ENCODE assay signal across 33 cellular contexts in genomic region chr5:118146824-118147223, GRCh38.
"Had no signal": no experiment of that assay in that cellular context is flagged by ENCODE, and none has a peak within 500 bp of the region (broad histone marks: within the 10 kb centered on the region; RNA-seq: fewer than 3 reads in every experiment).

No MANE protein-coding gene starts in this region.

- H3K27ac Mint-ChIP-seq: activated CD4-positive, alpha-beta memory T cell treated with anti-CD3 and anti-CD28 coated beads for 36 hours; activated CD4-positive, alpha-beta T cell treated with anti-CD3 and anti-CD28 coated beads for 36 hours; activated CD4-positive, alpha-beta T cell treated with anti-CD3 and anti-CD28 coated beads, Interleukin-2, amount 10 ng/mL, durations not matched to agents 7 days and 5 days; activated naive CD4-positive, alpha-beta T cell treated with anti-CD3 and anti-CD28 coated beads for 36 hours; activated naive CD8-positive, alpha-beta T cell; activated naive CD8-positive, alpha-beta T cell treated with anti-CD3 and anti-CD28 coated beads, Interleukin-2, amount 50 U/mL, for 24 hours; activated T-helper 1 cell treated with anti-CD3 and anti-CD28 coated beads, Interleukin-12 subunit alpha, Interleukin-12 subunit beta, Interleukin-2, Interleukin-4 antibody, amounts not matched to agents 30 ng/mL and 10 ng/mL and 1 ng/mL, durations not matched to agents 14 hours and 24 hours and 36 hours; T-helper 1 cell treated with Interleukin-12 subunit alpha and Interleukin-12 subunit beta and Interleukin-4 antibody, amounts not matched to agents 30 μg/mL and 1 μg/mL, for 36 hours; T-helper 2 cell treated with Interferon-gamma antibody and Interleukin-4, amounts not matched to agents 5 μg/mL and 100 μg/mL, for 36 hours; WTC11 had no signal

- DNase-seq: activated CD4-positive, alpha-beta memory T cell treated with anti-CD3 and anti-CD28 coated beads for 36 hours; activated CD4-positive, alpha-beta T cell treated with anti-CD3 and anti-CD28 coated beads for 36 hours; activated CD4-positive, alpha-beta T cell treated with anti-CD3 and anti-CD28 coated beads, Interleukin-2, amount 10 ng/mL, durations not matched to agents 7 days and 5 days; activated CD8-positive, alpha-beta memory T cell treated with anti-CD3 and anti-CD28 coated beads, Interleukin-2, amount 50 U/mL, for 4 hours; activated gamma-delta T cell treated with Interleukin-2 at 50 U/mL for 16 hours; activated naive CD4-positive, alpha-beta T cell treated with anti-CD3 and anti-CD28 coated beads for 36 hours; activated naive CD8-positive, alpha-beta T cell treated with anti-CD3 and anti-CD28 coated beads, Interleukin-2, amount 50 U/mL, for 24 hours; activated T-cell treated with anti-CD3 and anti-CD28 coated beads for 4 hours; activated T-cell treated with anti-CD3 and anti-CD28 coated beads, Interleukin-2, amount 50 U/mL, for 4 hours; amniotic stem cell; aorta; colonic mucosa; NCI-H1092; NCI-H1436 treated with DMSO at 0.1 percent for 48 hours; NCI-H1694 treated with DMSO at 0.1 percent for 48 hours; NCI-H2029; NCI-H2171; NCI-H510A; NCI-H526; NCI-H748 treated with DMSO at 0.1 percent for 48 hours; SHP77; SJCRH30 had no signal

- H3K4me1 ChIP-seq: colonic mucosa, SJCRH30 had no signal

- H3K27ac ChIP-seq: cardiac muscle cell, colonic mucosa, KMS-11, SJCRH30, SK-N-MC had no signal

- H3K9me3 ChIP-seq: colonic mucosa, SJCRH30 had no signal

- H3K27me3 Mint-ChIP-seq: activated CD4-positive, alpha-beta memory T cell treated with anti-CD3 and anti-CD28 coated beads for 36 hours; activated CD4-positive, alpha-beta T cell treated with anti-CD3 and anti-CD28 coated beads for 36 hours; activated CD4-positive, alpha-beta T cell treated with anti-CD3 and anti-CD28 coated beads, Interleukin-2, amount 10 ng/mL, durations not matched to agents 7 days and 5 days; activated naive CD8-positive, alpha-beta T cell; activated naive CD8-positive, alpha-beta T cell treated with anti-CD3 and anti-CD28 coated beads, Interleukin-2, amount 50 U/mL, for 24 hours; central memory CD8-positive, alpha-beta T cell had no signal

- H3K4me3 Mint-ChIP-seq: activated CD4-positive, alpha-beta memory T cell treated with anti-CD3 and anti-CD28 coated beads for 36 hours; activated CD4-positive, alpha-beta T cell treated with anti-CD3 and anti-CD28 coated beads for 36 hours; activated CD4-positive, alpha-beta T cell treated with anti-CD3 and anti-CD28 coated beads, Interleukin-2, amount 10 ng/mL, durations not matched to agents 7 days and 5 days; activated naive CD4-positive, alpha-beta T cell treated with anti-CD3 and anti-CD28 coated beads for 36 hours; activated naive CD8-positive, alpha-beta T cell; activated naive CD8-positive, alpha-beta T cell treated with anti-CD3 and anti-CD28 coated beads, Interleukin-2, amount 50 U/mL, for 24 hours; activated T-cell treated with anti-CD3 and anti-CD28 coated beads, Interleukin-2, amount 50 U/mL, for 4 hours; activated T-helper 1 cell treated with anti-CD3 and anti-CD28 coated beads, Interleukin-12 subunit alpha, Interleukin-12 subunit beta, Interleukin-2, Interleukin-4 antibody, amounts not matched to agents 30 ng/mL and 10 ng/mL and 1 ng/mL, durations not matched to agents 14 hours and 24 hours and 36 hours; central memory CD8-positive, alpha-beta T cell; T-helper 1 cell treated with Interleukin-12 subunit alpha and Interleukin-12 subunit beta and Interleukin-4 antibody, amounts not matched to agents 30 μg/mL and 1 μg/mL, for 36 hours; T-helper 2 cell treated with Interferon-gamma antibody and Interleukin-4, amounts not matched to agents 5 μg/mL and 100 μg/mL, for 36 hours; WTC11 had no signal

- H3K4me1 Mint-ChIP-seq: activated CD4-positive, alpha-beta T cell treated with anti-CD3 and anti-CD28 coated beads for 36 hours; activated CD4-positive, alpha-beta T cell treated with anti-CD3 and anti-CD28 coated beads, Interleukin-2, amount 10 ng/mL, durations not matched to agents 7 days and 5 days; activated naive CD8-positive, alpha-beta T cell treated with anti-CD3 and anti-CD28 coated beads, Interleukin-2, amount 50 U/mL, for 24 hours; central memory CD8-positive, alpha-beta T cell; WTC11 had no signal

- H3K9ac ChIP-seq: KMS-11 had no signal

- H3K36me3 Mint-ChIP-seq: activated CD4-positive, alpha-beta memory T cell treated with anti-CD3 and anti-CD28 coated beads for 36 hours; activated naive CD8-positive, alpha-beta T cell; WTC11 had no signal

- H3K4me2 ChIP-seq: KMS-11 had no signal

- H3K36me3 ChIP-seq: cardiac muscle cell, colonic mucosa, SJCRH30 had no signal

- ATAC-seq: activated CD4-positive, alpha-beta T cell treated with anti-CD3 and anti-CD28 coated beads for 36 hours; activated CD4-positive, CD25-positive, alpha-beta regulatory T cell treated with anti-CD3 and anti-CD28 coated beads, Interleukin-2, amount 50 U/mL, for 24 hours; activated naive CD8-positive, alpha-beta T cell treated with anti-CD3 and anti-CD28 coated beads, Interleukin-2, amount 50 U/mL, for 24 hours; activated T-cell treated with anti-CD3 and anti-CD28 coated beads, Interleukin-2, amount 50 U/mL, for 4 hours; Panc1; WTC11 had no signal

- H3K27me3 ChIP-seq: cardiac muscle cell, colonic mucosa, SJCRH30 had no signal

- H3K4me3 ChIP-seq: cardiac muscle cell, colonic mucosa, SJCRH30, SK-N-MC had no signal
